ENCODE assay signal across 11 cellular contexts in genomic region chr22:29308148-29308790, GRCh38. TPM values are rescaled to one million over a fixed set of nuclear protein-coding genes. Genes with fewer than 3 reads are reported as not detected.
A peak's percentile ranks its signal among the peaks of the same experiment; 100 is the strongest.
DNase-seq lines count a peak whose midpoint lies in the region; ATAC-seq, FAIRE-seq and TF ChIP-seq lines count a peak whose summit lies in the region.
"Had no signal": no experiment of that assay in that cellular context is flagged by ENCODE, and none has a peak within 500 bp of the region (broad histone marks: within the 10 kb centered on the region; RNA-seq: fewer than 3 reads in every experiment).

No MANE protein-coding gene starts in this region.

- H3K4me2 ChIP-seq in A549: peak overlapping the region; percentile 94

- H3K4me1 ChIP-seq in A549: peaks cover 45% of the 10 kb centered on the region

- no peak for ATAC-seq in A549
- no peak for ATAC-seq in GM18517 (IDR thresholded peaks at IDR 0.05; ENCODE audit: unreplicated experiment)
- no peak for ATAC-seq in HG02840 (IDR thresholded peaks at IDR 0.05; ENCODE audit: low FRiP score, unreplicated experiment)
- ATAC-seq in GM19452 (IDR thresholded peaks at IDR 0.05; ENCODE audit: unreplicated experiment): no peak

- H3K27ac ChIP-seq in A549: peak overlapping the region in 1 of 2 experiments; percentile 98; a peak in 3 of 6 replicates
- H3K27ac ChIP-seq: HL-60 had no signal

- H3K4me1 Mint-ChIP-seq in nephron: peaks cover 7% of the 10 kb centered on the region

- TF ChIP-seq CTCF in A549 (IDR thresholded peaks at IDR 0.05) (no peak), HFF-Myc (IDR thresholded peaks at IDR 0.05; ENCODE audit: low read depth, low read length, missing control alignments) (no peak), nephron (IDR thresholded peaks at IDR 0.05; ENCODE audit: unreplicated experiment in 3 of 3) (no peak)

- DNase-seq in A549 (ENCODE audit: low read depth in 1 of 2, low spot score in 1 of 2) (no peak), HFF-Myc (ENCODE audit: extremely low read depth, low read depth) (no peak), ecto neural progenitor cell (ENCODE audit: low spot score) (peak; percentile 53), SIG-M5 (lab: John Stamatoyannopoulos, UW) (no peak)
- DNase-seq: activated CD8-positive, alpha-beta memory T cell treated with anti-CD3 and anti-CD28 coated beads for 24 hours; NK-92 treated with Interleukin-12 subunit alpha and Interleukin-12 subunit beta, amount 100 ng/mL, for 24 hours had no signal

- H3K9me3 ChIP-seq in A549: no peaks in the 10 kb centered on the region

- no peak for FAIRE-seq in A549 (lab: Jason Lieb, UNC)

- WGBS in A549 (ENCODE audit: missing lambda C conversion rate): 94% methylated on average over 25 of the region's 50 CpGs

- H3K9me3 Mint-ChIP-seq in nephron: no peaks in the 10 kb centered on the region

- no peaks in the 10 kb centered on the region for H3K36me3 Mint-ChIP-seq in nephron (ENCODE audit: low read depth)

- POLR2A ChIA-PET in A549 (lab: Yijun Ruan, JAX): no interaction called here

- H3K4me3 Mint-ChIP-seq in nephron: peak overlapping the region; percentile 90 to 96 (median 96)

- no peak for TF ChIP-seq RAD21 in A549 (conservative IDR thresholded peaks at IDR 0.05 in 1 of 2, IDR thresholded peaks at IDR 0.05 in 1 of 2)

- no peak overlapping the region for H3K27ac Mint-ChIP-seq in nephron

- no peak for TF ChIP-seq POLR2A in A549 (IDR thresholded peaks at IDR 0.05; ENCODE audit: low read length)

- TF ChIP-seq EP300 in A549 (IDR thresholded peaks at IDR 0.05): no peak

- H3K4me3 ChIP-seq in A549: no peak overlapping the region
- H3K4me3 ChIP-seq in HFF-Myc (replicated peaks; ENCODE audit: low read depth, low read length): peak overlapping the region; percentile 76

- H3K27me3 Mint-ChIP-seq in nephron (ENCODE audit: low read depth): peaks cover 22% of the 10 kb centered on the region

- CTCF ChIA-PET in A549 (lab: Yijun Ruan, JAX): interaction anchor here (0.9 kb wide), 1 partner anchor 50 kb away, joined by 3 read pairs; no protein-coding TSS in a partner anchor

TF ChIP-seq in A549, 52 proteins besides CTCF, POLR2A, EP300 and RAD21:
- TF ChIP-seq ZFP36 (IDR thresholded peaks at IDR 0.05; ENCODE audit: borderline replicate concordance, partially characterized antibody): no peak
- TF ChIP-seq RNF2 (IDR thresholded peaks at IDR 0.05; ENCODE audit: borderline replicate concordance, low read depth): no peak
- TF ChIP-seq CEBPB (IDR thresholded peaks at IDR 0.05): no peak
- TF ChIP-seq CHD2 (IDR thresholded peaks at IDR 0.05; ENCODE audit: low read length, partially characterized antibody): no peak
- TF ChIP-seq MAFK (IDR thresholded peaks at IDR 0.05; ENCODE audit: partially characterized antibody): no peak
- TF ChIP-seq ELK1 (IDR thresholded peaks at IDR 0.05; ENCODE audit: low read depth, low read length): no peak
- no peak for TF ChIP-seq POLR2AphosphoS2 (conservative IDR thresholded peaks at IDR 0.05; ENCODE audit: low read length)
- TF ChIP-seq ATOH8 (CRISPR knock-in tag; IDR thresholded peaks at IDR 0.05; ENCODE audit: low read depth): no peak
- no peak for TF ChIP-seq SMC3 (IDR thresholded peaks at IDR 0.05)

RNA-seq across cellular contexts. Expression of gene GAS2L1, which starts 1.8 kb away (rescaled TPM):
- polyA plus RNA-seq in A549 (2011; rRNA removed) (6.5 and 7.6 TPM in 2 replicates), A549 (2017; fragmentation: RNase III; extraction: RNeasy Plus Mini Kit Qiagen cat#74134 plus additional on column Dnase treatment) (14.8 to 17.2 TPM (median 16.5 TPM) in 3 replicates)
- polyA plus RNA-seq in A549 (2012; cell fraction: cytosol; rRNA removed): 31.1 and 43.7 TPM in 2 replicates
- polyA plus RNA-seq in A549 (2012; cell fraction: nucleus; rRNA removed): 43.5 and 68.2 TPM in 2 replicates
- 6.1 and 7.3 TPM in 2 replicates for polyA minus RNA-seq in A549 (2011; rRNA and poly(A)+ RNA removed)

RNA-seq across cellular contexts. Expression of gene RASL10A, which starts 7.2 kb away (rescaled TPM):
- polyA plus RNA-seq in A549 (2011; rRNA removed): 0.08 and 0.28 TPM in 2 replicates
- 0.38 and 0.41 TPM in 2 replicates for polyA plus RNA-seq in A549 (2012; cell fraction: cytosol; rRNA removed)
- polyA plus RNA-seq in A549 (2012; cell fraction: nucleus; rRNA removed): 2.3 and 3.1 TPM in 2 replicates
- 0.22 to 0.36 TPM (median 0.25 TPM) in 3 replicates for polyA plus RNA-seq in A549 (2017; fragmentation: RNase III; extraction: RNeasy Plus Mini Kit Qiagen cat#74134 plus additional on column Dnase treatment)
- not detected in 2 replicates for polyA minus RNA-seq in A549 (2011; rRNA and poly(A)+ RNA removed)

RNA-seq across cellular contexts. Expression of gene EWSR1, which starts 40.2 kb away (rescaled TPM):
- 146 and 202 TPM in 2 replicates for polyA plus RNA-seq in A549 (2011; rRNA removed)
- 174 and 243 TPM in 2 replicates for polyA plus RNA-seq in A549 (2012; cell fraction: cytosol; rRNA removed)
- polyA plus RNA-seq in A549 (2012; cell fraction: nucleus; rRNA removed): 430 and 508 TPM in 2 replicates
- polyA plus RNA-seq in A549 (2017; fragmentation: RNase III; extraction: RNeasy Plus Mini Kit Qiagen cat#74134 plus additional on column Dnase treatment): 266 to 281 TPM (median 272 TPM) in 3 replicates
- polyA minus RNA-seq in A549 (2011; rRNA and poly(A)+ RNA removed): 233 and 303 TPM in 2 replicates

RNA-seq across cellular contexts. Expression of gene RHBDD3, which starts 40.5 kb away (rescaled TPM):
- polyA plus RNA-seq in A549 (2011; rRNA removed) (10.2 and 14.2 TPM in 2 replicates), A549 (2017; fragmentation: RNase III; extraction: RNeasy Plus Mini Kit Qiagen cat#74134 plus additional on column Dnase treatment) (20.0 to 23.2 TPM (median 20.8 TPM) in 3 replicates)
- polyA plus RNA-seq in A549 (2012; cell fraction: cytosol; rRNA removed): 25.9 and 36.5 TPM in 2 replicates
- polyA plus RNA-seq in A549 (2012; cell fraction: nucleus; rRNA removed): 65.7 and 89.0 TPM in 2 replicates
- 5.3 and 5.7 TPM in 2 replicates for polyA minus RNA-seq in A549 (2011; rRNA and poly(A)+ RNA removed)
